ENCODE assay signal across 8 cellular contexts in genomic region chr17:50626037-50626574, GRCh38. TPM values are rescaled to one million over a fixed set of nuclear protein-coding genes. Genes with fewer than 3 reads are reported as not detected.
A peak's percentile ranks its signal among the peaks of the same experiment; 100 is the strongest.
DNase-seq lines count a peak whose midpoint lies in the region; ATAC-seq and TF ChIP-seq lines count a peak whose summit lies in the region.

No MANE protein-coding gene starts in this region.

- H3K56ac ChIP-seq in IMR-90 (ENCODE audit: extremely low read depth, insufficient read depth, low read length): no peak overlapping the region

- CTCF ChIA-PET in IMR-90 (lab: Yijun Ruan, JAX): interaction anchor here (0.6 to 1.7 kb wide), 5 partner anchors 66 to 79 kb away, joined by 4 to 8 read pairs (median 4); partner anchors contain the start of genes CACNA1G and SPATA20
- CTCF ChIA-PET in RWPE1 (lab: Yijun Ruan, JAX): interaction anchor here (0.5 to 3.1 kb wide), 17 partner anchors 9 to 279 kb away, joined by 3 to 23 read pairs (median 4); no protein-coding TSS in a partner anchor

- H3K23ac ChIP-seq in IMR-90 (ENCODE audit: low read depth, low read length) (no peak overlapping the region), trophoblast cell (ENCODE audit: low read length) (no peak overlapping the region)

- H2BK5ac ChIP-seq in IMR-90 (ENCODE audit: low read depth, low read length, poor library complexity, severe bottlenecking) (no peak overlapping the region), trophoblast cell (ENCODE audit: low read depth, low read length, poor library complexity) (no peak overlapping the region)

- H3K9me3 Mint-ChIP-seq in activated T-helper 17 cell treated with anti-CD3 and anti-CD28 coated beads, Interleukin-2, amount 50 U/mL, for 72 hours: no peaks in the 10 kb centered on the region
- H3K9me3 Mint-ChIP-seq in type B pancreatic cell: no peaks in the 10 kb centered on the region

- peaks cover 39% of the 10 kb centered on the region for H3K27me3 Mint-ChIP-seq in activated T-helper 17 cell treated with anti-CD3 and anti-CD28 coated beads, Interleukin-2, amount 50 U/mL, for 72 hours
- peaks cover 21% of the 10 kb centered on the region for H3K27me3 Mint-ChIP-seq in type B pancreatic cell

- H3K27me3 ChIP-seq in IMR-90 (ENCODE audit: control insufficient read depth, insufficient read depth, low read length) (peaks cover 7% of the 10 kb centered on the region; the same call in 1 of the 2 replicates), foreskin keratinocyte (peaks cover 2% of the 10 kb centered on the region), trophoblast cell (ENCODE audit: insufficient read depth, low read length) (no peaks in the 10 kb centered on the region)

- POLR2A ChIA-PET in IMR-90 (lab: Charles Lee; ENCODE audit: unreplicated experiment): no interaction called here
- POLR2A ChIA-PET in RWPE1 (lab: Yijun Ruan, JAX; ENCODE audit: low non-redundant PET): no interaction called here

- peak overlapping the region; percentile 9 for H2AK9ac ChIP-seq in IMR-90 (replicated peaks; ENCODE audit: low read depth, low read length, poor library complexity)

- ATAC-seq in IMR-90 (ENCODE audit: low read depth): peak; percentile 84
- ATAC-seq in activated T-helper 17 cell treated with anti-CD3 and anti-CD28 coated beads, Interleukin-2, amount 50 U/mL, for 72 hours (replicated peaks): peak; percentile 77
- peak; percentile 61 for ATAC-seq in foreskin keratinocyte
- no peak for ATAC-seq in GM18873 (IDR thresholded peaks at IDR 0.05; ENCODE audit: low FRiP score, unreplicated experiment)

- no peak overlapping the region for H2BK15ac ChIP-seq in IMR-90 (ENCODE audit: low read depth, low read length)

- no peak overlapping the region for H3K4me2 ChIP-seq in IMR-90 (ENCODE audit: low read depth, low read length)
- H3K4me2 ChIP-seq in trophoblast cell (ENCODE audit: low read length): no peak overlapping the region

- H3K36me3 ChIP-seq in IMR-90 (ENCODE audit: control insufficient read depth, insufficient read depth, low read length) (no peaks in the 10 kb centered on the region), trophoblast cell (ENCODE audit: control insufficient read depth in 1 of 2, insufficient read depth in 2 of 2, low read length in 2 of 2) (no peaks in the 10 kb centered on the region)

- H2AK5ac ChIP-seq in IMR-90 (ENCODE audit: low read depth, low read length) (no peak overlapping the region), trophoblast cell (ENCODE audit: low read length) (no peak overlapping the region)

- TF ChIP-seq CTCF in IMR-90 (conservative IDR thresholded peaks at IDR 0.05; ENCODE audit: low read depth, low read length) (peak; percentile 70), RWPE1 (conservative IDR thresholded peaks at IDR 0.05; ENCODE audit: low read depth) (peak; percentile 69), foreskin keratinocyte (conservative IDR thresholded peaks at IDR 0.05) (peak; percentile 84), type B pancreatic cell (conservative IDR thresholded peaks at IDR 0.05) (peak; percentile 87)

- H3K79me1 ChIP-seq in IMR-90 (ENCODE audit: low read depth in 1 of 2, low read length in 2 of 2): no peaks in the 10 kb centered on the region
- H3K79me1 ChIP-seq in trophoblast cell (ENCODE audit: low read length): no peaks in the 10 kb centered on the region

- dilution Hi-C loops in IMR-90 (cut with HindIII; ENCODE audit: low sequenced_read_pairs, unreplicated experiment): no loop called here

- H4K91ac ChIP-seq in IMR-90 (ENCODE audit: insufficient read depth, low read depth, low read length) (no peak overlapping the region), trophoblast cell (ENCODE audit: low read depth, low read length) (no peak overlapping the region)

- H4K8ac ChIP-seq in IMR-90 (ENCODE audit: low read depth in 2 of 2, low read length in 2 of 2): no peak overlapping the region
- H4K8ac ChIP-seq in trophoblast cell (ENCODE audit: low read depth, low read length): no peak overlapping the region

- in situ Hi-C loops in IMR-90 (cut with MboI; ENCODE audit: low sequenced_read_pairs): loop anchor here (5.0 kb wide), 1 partner anchor 79 kb away; the partner anchor contains the start of gene SPATA20

- H3K14ac ChIP-seq in IMR-90 (replicated peaks; ENCODE audit: low read depth, low read length) (no peak overlapping the region), trophoblast cell (ENCODE audit: low read length) (no peak overlapping the region)

- H3K36me3 Mint-ChIP-seq in activated T-helper 17 cell treated with anti-CD3 and anti-CD28 coated beads, Interleukin-2, amount 50 U/mL, for 72 hours (ENCODE audit: low read depth): no peaks in the 10 kb centered on the region
- no peaks in the 10 kb centered on the region for H3K36me3 Mint-ChIP-seq in type B pancreatic cell

- H3K9me3 ChIP-seq in IMR-90 (ENCODE audit: control insufficient read depth, insufficient read depth, low read length): no peaks in the 10 kb centered on the region
- H3K9me3 ChIP-seq in trophoblast cell (ENCODE audit: insufficient read depth, low read depth, low read length): peaks cover 12% of the 10 kb centered on the region

- H3K4me3 Mint-ChIP-seq in activated T-helper 17 cell treated with anti-CD3 and anti-CD28 coated beads, Interleukin-2, amount 50 U/mL, for 72 hours: no peak overlapping the region
- no peak overlapping the region for H3K4me3 Mint-ChIP-seq in type B pancreatic cell

- peak; percentile 79 for TF ChIP-seq RAD21 in IMR-90 (IDR thresholded peaks at IDR 0.05; ENCODE audit: low read length)

- H2AFZ ChIP-seq in IMR-90 (replicated peaks; ENCODE audit: low read length, poor library complexity): peak overlapping the region; percentile 71
- H2AFZ ChIP-seq in trophoblast cell (ENCODE audit: insufficient read depth, low read length, poor library complexity): no peak overlapping the region

- no peaks in the 10 kb centered on the region for H3K9me1 ChIP-seq in IMR-90 (ENCODE audit: insufficient read depth, low read length)

- no peak overlapping the region for H2BK12ac ChIP-seq in trophoblast cell (ENCODE audit: low read length)

- no peak overlapping the region for H3K27ac ChIP-seq in IMR-90 (ENCODE audit: insufficient read depth, low read length)
- H3K27ac ChIP-seq in RWPE1: no peak overlapping the region
- no peak overlapping the region for H3K27ac ChIP-seq in foreskin keratinocyte
- no peak overlapping the region for H3K27ac ChIP-seq in trophoblast cell (ENCODE audit: low read depth, low read length)

- H4K12ac ChIP-seq in trophoblast cell (ENCODE audit: low read depth, low read length): no peak overlapping the region

- no TSS peak for BruUV-seq in IMR-90 (replicated peaks; lab: Mats Ljungman, UMichigan)

- H4K5ac ChIP-seq in IMR-90 (ENCODE audit: low read depth, low read length): no peak overlapping the region

- peaks cover 5% of the 10 kb centered on the region for H3K4me1 ChIP-seq in IMR-90 (ENCODE audit: control insufficient read depth, insufficient read depth, low read length)
- no peaks in the 10 kb centered on the region for H3K4me1 ChIP-seq in foreskin keratinocyte
- peaks cover 12 to 15% of the 10 kb centered on the region in 2 experiments for H3K4me1 ChIP-seq in trophoblast cell (ENCODE audit: control insufficient read depth in 1 of 2, insufficient read depth in 2 of 2, low read length in 2 of 2)

- WGBS in IMR-90 (ENCODE audit: extremely low coverage in 2 of 2, insufficient read length in 1 of 2), 2 experiments: 75% methylated on average over 5 of the region's 19 CpGs; no CpG with 5 or more reads in 1 of the 2 experiments
- WGBS in trophoblast cell (ENCODE audit: extremely low coverage, insufficient coverage, insufficient read length): no CpG with 5 or more reads among the region's 19 CpGs

- H3K4ac ChIP-seq in IMR-90 (ENCODE audit: low read depth, low read length) (no peak overlapping the region), trophoblast cell (ENCODE audit: low read depth, low read length) (no peak overlapping the region)

- DNase-seq in DMS153 (lab: John Stamatoyannopoulos, UW): peak; percentile 38
- DNase-seq in IMR-90: peak; percentile 62
- peak; percentile 60 for DNase-seq in RWPE1 (ENCODE audit: low spot score)
- no peak for DNase-seq in foreskin keratinocyte
- peak; percentile 67 to 84 for DNase-seq in trophoblast cell
- DNase-seq in type B pancreatic cell (ENCODE audit: extremely low spot score, unreplicated experiment): no peak

- no peak overlapping the region for H2BK20ac ChIP-seq in IMR-90 (ENCODE audit: low read depth, low read length)

- H3K4me3 ChIP-seq in IMR-90 (ENCODE audit: insufficient read depth, low read depth, low read length): no peak overlapping the region
- no peak overlapping the region for H3K4me3 ChIP-seq in trophoblast cell (ENCODE audit: low read depth, low read length)

- H2BK120ac ChIP-seq in IMR-90 (ENCODE audit: low read depth, low read length) (no peak overlapping the region), trophoblast cell (ENCODE audit: insufficient read depth, low read length, poor library complexity) (no peak overlapping the region)

- H4K20me1 ChIP-seq in IMR-90 (ENCODE audit: insufficient read depth, low read length): no peaks in the 10 kb centered on the region

- TF ChIP-seq POLR2A in IMR-90 (IDR thresholded peaks at IDR 0.05; ENCODE audit: low read depth, low read length): no peak

- H3K27ac Mint-ChIP-seq in activated T-helper 17 cell treated with anti-CD3 and anti-CD28 coated beads, Interleukin-2, amount 50 U/mL, for 72 hours: no peak overlapping the region
- no peak overlapping the region for H3K27ac Mint-ChIP-seq in type B pancreatic cell

- intact Hi-C loops in IMR-90 (cut with micrococcal nuclease): loop anchor here (1.0 to 2.0 kb wide), 4 partner anchors 69 to 144 kb away; partner anchors contain the start of gene SPATA20

- no peak overlapping the region for H3K18ac ChIP-seq in IMR-90 (ENCODE audit: low read depth, low read length)
- H3K18ac ChIP-seq in trophoblast cell (ENCODE audit: low read length): no peak overlapping the region

- H3K79me2 ChIP-seq in trophoblast cell (ENCODE audit: control insufficient read depth, insufficient read depth, low read length, poor library complexity): no peaks in the 10 kb centered on the region

- H3K9ac ChIP-seq in IMR-90 (ENCODE audit: low read depth, low read length) (no peak overlapping the region), trophoblast cell (ENCODE audit: low read length) (no peak overlapping the region)

- H3K4me1 Mint-ChIP-seq in activated T-helper 17 cell treated with anti-CD3 and anti-CD28 coated beads, Interleukin-2, amount 50 U/mL, for 72 hours: peaks cover 5% of the 10 kb centered on the region
- H3K4me1 Mint-ChIP-seq in type B pancreatic cell (ENCODE audit: unreplicated experiment): peaks cover 34% of the 10 kb centered on the region

RNA-seq across cellular contexts. Expression of gene ABCC3, which starts 8.6 kb away (rescaled TPM):
- total RNA-seq in IMR-90 (2012; rRNA removed) (2.2 and 3.2 TPM in 2 replicates), foreskin keratinocyte (22.5 and 28.4 TPM in 2 replicates), type B pancreatic cell (ENCODE audit: low replicate concordance) (10.6 and 13.3 TPM in 2 replicates)
- polyA plus RNA-seq in IMR-90 (2012; rRNA removed) (6.0 and 6.6 TPM in 2 replicates), foreskin keratinocyte (19.7 and 24.1 TPM in 2 replicates)
- polyA plus RNA-seq in IMR-90 (2012; cell fraction: cytosol; rRNA removed): 1.7 and 5.8 TPM in 2 replicates
- 61.3 and 69.4 TPM in 2 replicates for polyA plus RNA-seq in IMR-90 (2012; cell fraction: nucleus; rRNA removed; ENCODE audit: low replicate concordance)
- under 1 TPM in 1 of 2 donors, not detected in 1; 0.40 TPM for total RNA-seq in activated T-helper 17 cell treated with anti-CD3 and anti-CD28 coated beads, Interleukin-2, amount 50 U/mL, for 72 hours
- polyA plus RNA-seq in trophoblast cell (2013): 0.04 and 0.07 TPM in 2 replicates

Comparison
In these comparisons a context has a peak if more than half of its experiments do, and no peak if none do; other contexts are left out.
1. DNase-seq: peak in DMS153 (single experiment), IMR-90 (single experiment), RWPE1 (single experiment) and trophoblast cell (2 of 2); none in foreskin keratinocyte (0 of 2) and type B pancreatic cell (single experiment).
2. Peak in every context shown above with its lines, with median percentiles within 50 percentile points of each other: CTCF ChIP-seq.